9 cellular contexts compared by ENCODE assay signal in genomic region chr10:31751401-31752080, GRCh38.
DNase-seq lines count a peak whose midpoint lies in the region; ATAC-seq and TF ChIP-seq lines count a peak whose summit lies in the region.
"Had no signal": no experiment of that assay in that cellular context is flagged by ENCODE, and none has a peak within 500 bp of the region (broad histone marks: within the 10 kb centered on the region; RNA-seq: fewer than 3 reads in every experiment).

No MANE protein-coding gene starts in this region.

- H3K9me3 ChIP-seq in body of pancreas (no peaks in the 10 kb centered on the region), stomach smooth muscle (ENCODE audit: control insufficient read depth in 2 of 2, low read length in 2 of 2) (no peaks in the 10 kb centered on the region), osteoblast (ENCODE audit: low read depth, low read length) (no peaks in the 10 kb centered on the region)

- H3K9ac ChIP-seq in stomach smooth muscle (ENCODE audit: low read length in 2 of 2): no peak overlapping the region

- peaks cover 44% of the 10 kb centered on the region for H3K4me1 ChIP-seq in body of pancreas
- H3K4me1 ChIP-seq in stomach smooth muscle (ENCODE audit: control insufficient read depth, insufficient read depth, low read length): peaks cover 30% of the 10 kb centered on the region
- H3K4me1 ChIP-seq in osteoblast (ENCODE audit: insufficient read depth, low read length): peaks cover 15% of the 10 kb centered on the region

- peak overlapping the region in 3 of 4 donors; percentile 3 to 81 (median 20) for H3K27ac ChIP-seq in body of pancreas
- H3K27ac ChIP-seq in stomach smooth muscle (ENCODE audit: low read length): peak overlapping the region; percentile 31
- H3K27ac ChIP-seq in osteoblast (ENCODE audit: low read depth, low read length): no peak overlapping the region

- no peak for ATAC-seq in body of pancreas
- ATAC-seq in left lobe of liver: peak; percentile 50
- ATAC-seq in GM19324 (IDR thresholded peaks at IDR 0.05; ENCODE audit: low FRiP score, unreplicated experiment): no peak

- DNase-seq in NOMO-1 (lab: John Stamatoyannopoulos, UW; ENCODE audit: unreplicated experiment in 2 of 2) (peak; percentile 57 to 59), body of pancreas (peak in 1 of 4 donors; percentile 71), left lobe of liver (ENCODE audit: low spot score) (no peak), NCI-H526 (lab: John Stamatoyannopoulos, UW) (no peak), osteoblast (ENCODE audit: insufficient read length, low spot score, missing footprints) (no peak), AG08395 (ENCODE audit: low spot score) (no peak)
- DNase-seq: SHP77 had no signal

- TF ChIP-seq POLR2A in body of pancreas (IDR thresholded peaks at IDR 0.05): no peak

- TF ChIP-seq CTCF in body of pancreas (IDR thresholded peaks at IDR 0.05) (no peak), osteoblast (IDR thresholded peaks at IDR 0.05; ENCODE audit: extremely low read depth, low read depth, low read length) (no peak)

- no peaks in the 10 kb centered on the region for H4K20me1 ChIP-seq in osteoblast (ENCODE audit: insufficient read depth, low read length)

- H3K36me3 ChIP-seq in body of pancreas (replicated peaks in 1 of 2; ENCODE audit: insufficient read depth in 1 of 2, low read depth in 2 of 2) (no peaks in the 10 kb centered on the region), stomach smooth muscle (ENCODE audit: control insufficient read depth in 2 of 2, insufficient read depth in 2 of 2, low read length in 2 of 2) (no peaks in the 10 kb centered on the region), osteoblast (ENCODE audit: insufficient read depth, low read length) (no peaks in the 10 kb centered on the region)

- no peak overlapping the region for H3K4me2 ChIP-seq in osteoblast (ENCODE audit: insufficient read depth, low read length)

- H3K4me3 ChIP-seq in body of pancreas (no peak overlapping the region), stomach smooth muscle (ENCODE audit: low read length in 2 of 2) (no peak overlapping the region), osteoblast (ENCODE audit: insufficient read depth, low read length) (no peak overlapping the region)

- intact Hi-C loops in body of pancreas (cut with DNase I): no loop called here

- H3K79me2 ChIP-seq in osteoblast (ENCODE audit: insufficient read depth, low read length): no peaks in the 10 kb centered on the region

- 78 to 86% methylated on average over 13 to 14 of the region's 14 CpGs for WGBS in body of pancreas, 2 donors

- H3K27me3 ChIP-seq in body of pancreas (no peaks in the 10 kb centered on the region), stomach smooth muscle (ENCODE audit: control insufficient read depth in 1 of 2, insufficient read depth in 2 of 2, low read length in 2 of 2) (no peaks in the 10 kb centered on the region), osteoblast (ENCODE audit: insufficient read depth, low read length) (no peaks in the 10 kb centered on the region)

- no peak overlapping the region for H2AFZ ChIP-seq in osteoblast (ENCODE audit: low read length)

Comparison
In these comparisons a context has a peak if more than half of its experiments do, and no peak if none do; other contexts are left out.
1. DNase-seq: peak in NOMO-1 (2 of 2); none in left lobe of liver (single experiment), NCI-H526 (0 of 2), osteoblast (single experiment) and AG08395 (single experiment).